14 cellular contexts compared by ENCODE assay signal in the genomic region with DNA sequence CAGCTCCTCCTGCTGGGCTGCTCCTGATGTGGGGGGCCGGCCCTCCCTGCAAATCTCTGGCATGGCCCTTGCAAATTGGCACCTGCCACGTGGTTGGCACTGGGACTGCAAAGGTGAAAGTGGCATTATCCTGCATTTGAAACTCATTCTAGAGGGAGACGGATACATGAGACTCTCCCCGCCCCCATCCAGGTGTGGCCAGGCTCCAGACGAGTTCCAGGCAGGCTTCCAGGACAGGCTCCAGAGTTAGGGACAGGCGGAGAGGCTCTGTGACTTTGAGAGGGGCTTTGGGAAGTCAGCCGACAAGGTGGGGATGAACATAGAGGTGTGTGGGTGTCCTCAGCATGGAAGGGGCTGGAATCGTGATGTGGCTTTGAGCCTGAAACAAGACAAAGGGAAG.
"Had no signal": no experiment of that assay in that cellular context is flagged by ENCODE, and none has a peak within 500 bp of the region (broad histone marks: within the 10 kb centered on the region; RNA-seq: fewer than 3 reads in every experiment).

No MANE protein-coding gene starts in this region.

- H3K4me3 Mint-ChIP-seq: activated CD4-positive, alpha-beta T cell treated with anti-CD3 and anti-CD28 coated beads, Interleukin-2, amount 10 ng/mL, durations not matched to agents 7 days and 5 days; nephron had no signal

- H3K27me3 ChIP-seq: hepatocyte, upper lobe of left lung had no signal

- H3K27me3 Mint-ChIP-seq: activated CD4-positive, alpha-beta T cell treated with anti-CD3 and anti-CD28 coated beads, Interleukin-2, amount 10 ng/mL, durations not matched to agents 7 days and 5 days had no signal

- H3K9me3 ChIP-seq: prostate gland, upper lobe of left lung had no signal

- H3K36me3 ChIP-seq: prostate gland, upper lobe of left lung had no signal

- H3K27ac Mint-ChIP-seq: activated CD4-positive, alpha-beta T cell treated with anti-CD3 and anti-CD28 coated beads, Interleukin-2, amount 10 ng/mL, durations not matched to agents 7 days and 5 days; nephron had no signal

- H3K4me1 Mint-ChIP-seq: activated CD4-positive, alpha-beta T cell treated with anti-CD3 and anti-CD28 coated beads, Interleukin-2, amount 10 ng/mL, durations not matched to agents 7 days and 5 days had no signal

- ATAC-seq: left ventricle myocardium superior, right cardiac atrium had no signal

- H3K4me1 ChIP-seq: prostate gland, upper lobe of left lung had no signal

- DNase-seq: activated CD4-positive, alpha-beta T cell treated with anti-CD3 and anti-CD28 coated beads, Interleukin-2, amount 10 ng/mL, durations not matched to agents 7 days and 5 days; activated CD8-positive, alpha-beta memory T cell treated with anti-CD3 and anti-CD28 coated beads for 24 hours; kidney glomerular epithelial cell; left ventricle myocardium superior; mesenchymal stem cell; right cardiac atrium; stimulated activated CD4-positive, alpha-beta T cell treated with anti-CD3 and anti-CD28 coated beads, Interleukin-4, amount 100 ng/mL, for 4 hours; stimulated activated CD8-positive, alpha-beta memory T cell treated with anti-CD3 and anti-CD28 coated beads, Interleukin-4, amount 100 ng/mL, for 48 hours; stimulated activated naive CD4-positive, alpha-beta T cell treated with Interleukin-2 at 50 U/mL for 16 hours; upper lobe of left lung had no signal

- H3K27ac ChIP-seq: hepatocyte, prostate gland, skin epidermis, upper lobe of left lung had no signal

- H3K4me3 ChIP-seq: hepatocyte, prostate gland, skin epidermis, upper lobe of left lung had no signal
